Comparison of ENCODE assay signal across 9 cellular contexts in the genomic region with DNA sequence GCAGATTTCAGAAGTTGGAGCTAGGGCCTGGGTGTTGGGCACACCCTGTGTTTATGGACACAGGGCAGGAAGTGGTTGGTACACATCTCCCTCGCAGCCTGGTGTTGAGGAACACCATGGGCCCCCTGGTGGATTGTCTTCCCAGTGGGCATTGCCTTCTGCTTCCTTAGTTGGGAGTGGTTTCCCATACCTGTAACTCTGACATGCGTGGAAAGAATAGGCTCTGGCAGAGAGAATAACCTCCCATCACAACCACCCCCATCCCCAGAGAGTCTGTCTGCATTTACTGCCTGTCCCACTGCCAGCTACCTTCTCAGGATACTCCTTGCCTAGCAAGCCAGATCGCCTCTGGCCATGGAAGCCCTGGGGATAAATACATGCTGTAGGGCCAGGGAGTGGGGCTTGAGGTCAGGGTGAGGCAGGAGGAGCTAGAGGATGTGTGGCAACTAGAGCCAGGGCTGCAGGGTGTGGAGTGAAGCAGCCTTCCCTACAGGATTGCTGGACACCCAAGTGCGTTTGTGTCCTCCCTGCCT. TPM values are rescaled to one million over a fixed set of nuclear protein-coding genes. Genes with fewer than 3 reads are reported as not detected.
DNase-seq lines count a peak whose midpoint lies in the region; ATAC-seq and TF ChIP-seq lines count a peak whose summit lies in the region.
"Had no signal": no experiment of that assay in that cellular context is flagged by ENCODE, and none has a peak within 500 bp of the region (broad histone marks: within the 10 kb centered on the region; RNA-seq: fewer than 3 reads in every experiment).

No MANE protein-coding gene starts in this region.

- no peak for ATAC-seq in Right ventricle myocardium superior (ENCODE audit: poor library complexity)

- H3K36me3 ChIP-seq in cardiac muscle cell (peaks cover 18% of the 10 kb centered on the region), esophagus squamous epithelium (peaks cover 14 to 34% (median 22%) of the 10 kb centered on the region in 3 donors), uterus (no peaks in the 10 kb centered on the region)

- intact Hi-C loops in Right ventricle myocardium superior (cut with DNase I) = no loop called here
- intact Hi-C loops in esophagus squamous epithelium (cut with DNase I) = loop anchor here (5.0 kb wide), 1 partner anchor 43 kb away; no protein-coding TSS in a partner anchor
- intact Hi-C loops in uterus (cut with DNase I; ENCODE audit: low total_unique reads) = loop anchor here (10.0 kb wide), 1 partner anchor 131 kb away; a partner anchor contains a TSS

- no peak overlapping the region for H3K4me3 Mint-ChIP-seq in type B pancreatic cell
- H3K4me3 Mint-ChIP-seq: naive B cell had no signal

- POLR2A ChIA-PET in RWPE1 (lab: Yijun Ruan, JAX; ENCODE audit: low non-redundant PET) = no interaction called here

- H3K27ac ChIP-seq in cardiac muscle cell (peak overlapping the region; percentile 59), RWPE1 (peak overlapping the region; percentile 99), esophagus squamous epithelium (peak overlapping the region; percentile 8 to 75 (median 64)), uterus (no peak overlapping the region)

- no peaks in the 10 kb centered on the region for H3K9me3 ChIP-seq in cardiac muscle cell (ENCODE audit: low read depth)
- no peaks in the 10 kb centered on the region for H3K9me3 ChIP-seq in esophagus squamous epithelium
- no peaks in the 10 kb centered on the region for H3K9me3 ChIP-seq in uterus

- DNase-seq in cardiac muscle cell (ENCODE audit: low read depth in 1 of 2, low spot score in 1 of 2) = no peak
- no peak for DNase-seq in Right ventricle myocardium superior
- peak; percentile 53 for DNase-seq in RWPE1 (ENCODE audit: low spot score)
- DNase-seq in esophagus squamous epithelium (lab: John Stamatoyannopoulos, UW) = no peak
- DNase-seq in type B pancreatic cell (ENCODE audit: extremely low spot score, unreplicated experiment) = no peak
- no peak for DNase-seq in AML-193 (lab: John Stamatoyannopoulos, UW)
- no peak for DNase-seq in uterus
- DNase-seq in stimulated activated CD4-positive, alpha-beta T cell treated with anti-CD3 and anti-CD28 coated beads, Interleukin-4, amount 100 ng/mL, for 1 hour = no peak
- DNase-seq: naive B cell had no signal

- peak overlapping the region; percentile 86 for H3K27ac Mint-ChIP-seq in type B pancreatic cell

- H3K9me3 Mint-ChIP-seq in type B pancreatic cell = no peaks in the 10 kb centered on the region
- H3K9me3 Mint-ChIP-seq: naive B cell had no signal

- no peaks in the 10 kb centered on the region for H3K27me3 Mint-ChIP-seq in type B pancreatic cell
- H3K27me3 Mint-ChIP-seq: naive B cell had no signal

- peak; percentile 20 for TF ChIP-seq CTCF in cardiac muscle cell (IDR thresholded peaks at IDR 0.05; ENCODE audit: low read depth, low read length)
- TF ChIP-seq CTCF in RWPE1 (conservative IDR thresholded peaks at IDR 0.05; ENCODE audit: low read depth) = no peak; the same call in 1 of the 2 replicates
- TF ChIP-seq CTCF in esophagus squamous epithelium (IDR thresholded peaks at IDR 0.05) = peak in 1 of 6 experiments; percentile 28
- peak; percentile 17 for TF ChIP-seq CTCF in type B pancreatic cell (conservative IDR thresholded peaks at IDR 0.05)
- no peak for TF ChIP-seq CTCF in uterus (IDR thresholded peaks at IDR 0.05)

- 24 to 27% methylated on average over 2 to 3 of the region's 4 CpGs for WGBS in esophagus squamous epithelium, 2 donors

- peaks cover 25% of the 10 kb centered on the region for H3K4me1 Mint-ChIP-seq in type B pancreatic cell (ENCODE audit: unreplicated experiment)

- H3K4me1 ChIP-seq in cardiac muscle cell (ENCODE audit: low read depth) (peaks cover 13% of the 10 kb centered on the region), esophagus squamous epithelium (peaks cover 18 to 52% (median 21%) of the 10 kb centered on the region in 3 donors), uterus (peaks cover 0 to 21% of the 10 kb centered on the region in 2 donors)

- H3K4me3 ChIP-seq in cardiac muscle cell = no peak overlapping the region
- no peak overlapping the region for H3K4me3 ChIP-seq in esophagus squamous epithelium
- no peak overlapping the region for H3K4me3 ChIP-seq in uterus

- TF ChIP-seq POLR2A in esophagus squamous epithelium (IDR thresholded peaks at IDR 0.05) = no peak
- no peak for TF ChIP-seq POLR2A in uterus (IDR thresholded peaks at IDR 0.05)

- H3K27me3 ChIP-seq in cardiac muscle cell = no peaks in the 10 kb centered on the region
- H3K27me3 ChIP-seq in esophagus squamous epithelium = peaks cover 0 to 33% (median 0%) of the 10 kb centered on the region in 4 donors
- H3K27me3 ChIP-seq in uterus = no peaks in the 10 kb centered on the region

- no peaks in the 10 kb centered on the region for H3K36me3 Mint-ChIP-seq in type B pancreatic cell

- CTCF ChIA-PET in RWPE1 (lab: Yijun Ruan, JAX) = interaction anchor here (0.9 to 3.3 kb wide), 8 partner anchors 11 to 232 kb away, joined by 3 to 39 read pairs (median 5); no protein-coding TSS in a partner anchor

RNA-seq across cellular contexts. Expression of a gene that starts 14.7 kb away (rescaled TPM):
- total RNA-seq in cardiac muscle cell = 3.3 and 3.4 TPM in 2 replicates
- 2.9 and 4.6 TPM in 2 replicates for polyA plus RNA-seq in cardiac muscle cell
- total RNA-seq in Right ventricle myocardium superior = 1.4 TPM
- under 1 TPM in 3 of 4 donors, not detected in 1; 0.38 to 0.83 (median 0.64) TPM for total RNA-seq in esophagus squamous epithelium
- total RNA-seq in type B pancreatic cell (ENCODE audit: low replicate concordance) = 1.5 and 2.9 TPM in 2 replicates
- 1 to 10 TPM in 2 of 4 donors, not detected in 2; 1.2 to 1.5 TPM for total RNA-seq in uterus

RNA-seq across cellular contexts. Expression of a gene that starts 18.1 kb away (rescaled TPM):
- total RNA-seq in cardiac muscle cell (24.7 and 31.2 TPM in 2 replicates), Right ventricle myocardium superior (20.5 TPM), esophagus squamous epithelium (10 to 100 TPM in 3 of 4 donors, 1 to 10 TPM in 1; 9.5 to 20.2 (median 10.9) TPM), type B pancreatic cell (ENCODE audit: low replicate concordance) (34.7 and 44.5 TPM in 2 replicates), uterus (10 to 100 TPM; 12.8 to 40.8 (median 21.9) TPM)
- polyA plus RNA-seq in cardiac muscle cell = 23.1 and 25.8 TPM in 2 replicates

RNA-seq across cellular contexts. Expression of a gene that starts 21.3 kb away (rescaled TPM):
- 145 and 195 TPM in 2 replicates for total RNA-seq in cardiac muscle cell
- polyA plus RNA-seq in cardiac muscle cell = 123 and 134 TPM in 2 replicates
- 64.0 TPM for total RNA-seq in Right ventricle myocardium superior
- total RNA-seq in esophagus squamous epithelium = 10 to 100 TPM; 50.5 to 73.5 (median 71.8) TPM
- total RNA-seq in type B pancreatic cell (ENCODE audit: low replicate concordance) = 122 and 135 TPM in 2 replicates
- total RNA-seq in uterus = 100 to 1,000 TPM in 2 of 4 donors, 10 to 100 TPM in 2; 26.5 to 212 (median 92.7) TPM

RNA-seq across cellular contexts. Expression of a gene that starts 21.4 kb away (rescaled TPM):
- total RNA-seq in cardiac muscle cell (20.7 and 28.6 TPM in 2 replicates), Right ventricle myocardium superior (15.6 TPM), esophagus squamous epithelium (10 to 100 TPM; 14.7 to 34.3 (median 25.9) TPM), type B pancreatic cell (ENCODE audit: low replicate concordance) (57.4 and 60.8 TPM in 2 replicates), uterus (10 to 100 TPM; 15.9 to 39.5 (median 26.0) TPM)
- polyA plus RNA-seq in cardiac muscle cell = 27.9 and 38.8 TPM in 2 replicates

RNA-seq across cellular contexts. Expression of a gene that starts 40.1 kb away (rescaled TPM):
- 4.4 and 5.2 TPM in 2 replicates for total RNA-seq in cardiac muscle cell
- 4.6 and 5.0 TPM in 2 replicates for polyA plus RNA-seq in cardiac muscle cell
- 1.0 TPM for total RNA-seq in Right ventricle myocardium superior
- total RNA-seq in esophagus squamous epithelium = 10 to 100 TPM in 2 of 4 donors, 1 to 10 TPM in 2; 8.3 to 24.8 (median 12.6) TPM
- total RNA-seq in type B pancreatic cell (ENCODE audit: low replicate concordance) = 3.3 and 3.4 TPM in 2 replicates
- total RNA-seq in uterus = 1 to 10 TPM in 2 of 4 donors, not detected in 2; 1.9 to 3.3 TPM

Comparison
In these comparisons a context has a peak if more than half of its experiments do, and no peak if none do; other contexts are left out.
1. H3K27ac ChIP-seq: peak in cardiac muscle cell (single experiment), RWPE1 (single experiment) and esophagus squamous epithelium (4 of 4); none in uterus (0 of 2).
2. CTCF ChIP-seq: peak in cardiac muscle cell (single experiment) and type B pancreatic cell (single experiment); none in RWPE1 (single experiment) and uterus (0 of 4).